ENCODE assay signal across 8 cellular contexts in genomic region chr19:19321143-19321577, GRCh38.
DNase-seq lines count a peak whose midpoint lies in the region; ATAC-seq and TF ChIP-seq lines count a peak whose summit lies in the region.

No MANE protein-coding gene starts in this region.

- peak overlapping the region; percentile 99 for H3K4me3 ChIP-seq in astrocyte of the cerebellum (ENCODE audit: low read depth, low read length)

- DNase-seq in activated CD4-positive, alpha-beta T cell treated with anti-CD3 and anti-CD28 coated beads for 48 hours, result peak; percentile 17
- DNase-seq in activated CD4-positive, alpha-beta T cell treated with anti-CD3 and anti-CD28 coated beads for 4 hours, result no peak
- DNase-seq in NCI-H1105 (lab: John Stamatoyannopoulos, UW) (peak; percentile 13), astrocyte of the cerebellum (ENCODE audit: low read depth) (no peak), iPS-NIHi11 (ENCODE audit: low spot score) (peak; percentile 56), NCI-H526 treated with DMSO at 0.1 percent for 48 hours (lab: John Stamatoyannopoulos, UW) (no peak), HK-2 (ENCODE audit: unreplicated experiment) (no peak)
- DNase-seq in stimulated activated naive CD8-positive, alpha-beta T cell treated with anti-CD3 and anti-CD28 coated beads, Interleukin-15, Interleukin-2, amounts not matched to agents 100 U/mL and 50 U/mL, for 24 hours, result peak; percentile 17

- no peak for ATAC-seq in stimulated activated naive CD8-positive, alpha-beta T cell treated with anti-CD3 and anti-CD28 coated beads, Interleukin-15, Interleukin-2, amounts not matched to agents 100 U/mL and 50 U/mL, for 24 hours

- in situ Hi-C loops in astrocyte of the cerebellum (cut with HindIII; ENCODE audit: low sequenced_read_pairs), result no loop called here

- TF ChIP-seq CTCF in astrocyte of the cerebellum (IDR thresholded peaks at IDR 0.05; ENCODE audit: low read depth, low read length, missing control alignments), result no peak

Comparison
In these comparisons a context has a peak if more than half of its experiments do, and no peak if none do; other contexts are left out.
1. DNase-seq: peak in activated CD4-positive, alpha-beta T cell treated with anti-CD3 and anti-CD28 coated beads for 48 hours (single experiment), NCI-H1105 (single experiment), iPS-NIHi11 (single experiment) and stimulated activated naive CD8-positive, alpha-beta T cell treated with anti-CD3 and anti-CD28 coated beads, Interleukin-15, Interleukin-2, amounts not matched to agents 100 U/mL and 50 U/mL, for 24 hours (single experiment); none in activated CD4-positive, alpha-beta T cell treated with anti-CD3 and anti-CD28 coated beads for 4 hours (0 of 2), astrocyte of the cerebellum (single experiment), NCI-H526 treated with DMSO at 0.1 percent for 48 hours (single experiment) and HK-2 (single experiment).